ENCODE assay signal across 17 cellular contexts in the genomic region with DNA sequence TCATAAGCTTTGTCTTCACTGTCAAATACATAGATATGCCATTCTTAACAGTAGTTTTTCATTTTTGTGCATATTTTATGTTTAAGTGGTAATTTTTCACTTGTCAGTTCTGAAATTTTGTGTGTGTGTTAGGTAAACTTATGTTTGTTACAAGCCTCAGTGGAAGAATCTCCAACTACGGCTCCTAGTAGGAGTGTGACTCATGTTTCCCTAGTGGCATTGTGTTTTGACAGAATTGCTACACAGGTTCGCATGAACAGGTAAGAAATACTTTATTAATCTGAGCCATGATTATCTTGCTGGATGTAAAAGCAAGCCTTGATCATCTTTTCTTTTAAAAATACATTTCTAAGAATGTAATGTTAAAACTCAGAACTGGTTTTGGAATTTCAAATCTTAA.
A peak's percentile ranks its signal among the peaks of the same experiment; 100 is the strongest.
DNase-seq lines count a peak whose midpoint lies in the region; ATAC-seq, FAIRE-seq and TF ChIP-seq lines count a peak whose summit lies in the region.
"Had no signal": no experiment of that assay in that cellular context is flagged by ENCODE, and none has a peak within 500 bp of the region (broad histone marks: within the 10 kb centered on the region; RNA-seq: fewer than 3 reads in every experiment).

No MANE protein-coding gene starts in this region.

- H3K9me3 ChIP-seq in PC-3 (ENCODE audit: low read length) (no peaks in the 10 kb centered on the region), prostate gland (no peaks in the 10 kb centered on the region)
- H3K9me3 ChIP-seq: A549, Caco-2, HAP-1 had no signal

- POLR2A ChIA-PET in PC-3 (lab: Charles Lee; ENCODE audit: unreplicated experiment): no interaction called here

- H3K4me2 ChIP-seq in PC-3 (ENCODE audit: low read length): no peak overlapping the region
- H3K4me2 ChIP-seq: A549 had no signal

- DNase-seq in PC-3 (no peak), dermis blood vessel endothelial cell (peak; percentile 2), prostate gland (ENCODE audit: low spot score) (peak; percentile 6), OCI-M2 (lab: John Stamatoyannopoulos, UW; ENCODE audit: unreplicated experiment) (no peak), HT-29 (ENCODE audit: low spot score) (no peak)
- no peak for DNase-seq in activated effector memory CD4-positive, alpha-beta T cell treated with anti-CD3 and anti-CD28 coated beads, Interleukin-2, amount 50 U/mL, for 16 hours
- DNase-seq: AML-193; Caco-2; CD4-positive, alpha-beta T cell; GM23248 had no signal

- no peak overlapping the region for H2AFZ ChIP-seq in PC-3 (ENCODE audit: low read length)
- H2AFZ ChIP-seq: GM23248 had no signal

- FAIRE-seq in A204.1 (lab: Jason Lieb, UNC): peak; percentile 37
- FAIRE-seq: A549, D721Med, GM12891, GM19239 had no signal

- CTCF ChIA-PET in PC-3 (lab: Charles Lee): no interaction called here

- H3K36me3 ChIP-seq in PC-3 (ENCODE audit: low read depth, low read length): peaks cover 5% of the 10 kb centered on the region; the same call in 1 of the 2 replicates
- H3K36me3 ChIP-seq in prostate gland: no peaks in the 10 kb centered on the region
- H3K36me3 ChIP-seq: HAP-1 had no signal

- H3K79me2 ChIP-seq in PC-3 (ENCODE audit: low read length): no peaks in the 10 kb centered on the region

- no peak overlapping the region for H3K4me3 ChIP-seq in PC-3 (ENCODE audit: low read length)
- no peak overlapping the region for H3K4me3 ChIP-seq in prostate gland
- H3K4me3 ChIP-seq: A549, GM23248, HAP-1 had no signal

- 61% methylated on average over 2 of the region's 2 CpGs for WGBS in prostate gland

- H3K9ac ChIP-seq in PC-3 (ENCODE audit: low read length): no peak overlapping the region
- H3K9ac ChIP-seq: GM23248 had no signal

- H3F3A ChIP-seq in PC-3 (ENCODE audit: low read length, unreplicated experiment): no peaks in the 10 kb centered on the region

- TF ChIP-seq CTCF in PC-3 (conservative IDR thresholded peaks at IDR 0.05; ENCODE audit: low read depth, low read length) (no peak), prostate gland (IDR thresholded peaks at IDR 0.05) (no peak)

- H3K27ac ChIP-seq in PC-3 (ENCODE audit: low read length) (no peak overlapping the region), prostate gland (peak overlapping the region in 1 of 2 donors; percentile 56)
- H3K27ac ChIP-seq: A549, C4-2B, GM23248 had no signal

- H4K20me1 ChIP-seq in PC-3 (ENCODE audit: low read length): no peaks in the 10 kb centered on the region

- no peaks in the 10 kb centered on the region for H3K9me2 ChIP-seq in PC-3 (replicated peaks; ENCODE audit: low read length)

- intact Hi-C loops in PC-3 (cut with micrococcal nuclease): no loop called here
- intact Hi-C loops in prostate gland (cut with DNase I): no loop called here

- H3K27me3 ChIP-seq in PC-3 (ENCODE audit: low read length) (no peaks in the 10 kb centered on the region), prostate gland (replicated peaks; ENCODE audit: insufficient read depth) (no peaks in the 10 kb centered on the region)

- no TSS peak for BruUV-seq in PC-3 (replicated peaks; lab: Mats Ljungman, UMichigan)

- ATAC-seq in PC-3: peak; percentile 18; the same call in 1 of the 2 replicates
- ATAC-seq: A549 had no signal

- no peak for TF ChIP-seq POLR2A in prostate gland (IDR thresholded peaks at IDR 0.05)

- no peaks in the 10 kb centered on the region for H3K4me1 ChIP-seq in PC-3 (ENCODE audit: insufficient read depth, low read length)
- H3K4me1 ChIP-seq in prostate gland (replicated peaks): peaks cover 3% of the 10 kb centered on the region
- H3K4me1 ChIP-seq: A549 had no signal

Comparison
In these comparisons a context has a peak if more than half of its experiments do, and no peak if none do; other contexts are left out.
1. DNase-seq: peak in dermis blood vessel endothelial cell (single experiment) and prostate gland (single experiment); none in PC-3 (single experiment), activated effector memory CD4-positive, alpha-beta T cell treated with anti-CD3 and anti-CD28 coated beads, Interleukin-2, amount 50 U/mL, for 16 hours (single experiment), OCI-M2 (single experiment) and HT-29 (single experiment).